ENCODE assay signal across 9 cellular contexts in the genomic region with DNA sequence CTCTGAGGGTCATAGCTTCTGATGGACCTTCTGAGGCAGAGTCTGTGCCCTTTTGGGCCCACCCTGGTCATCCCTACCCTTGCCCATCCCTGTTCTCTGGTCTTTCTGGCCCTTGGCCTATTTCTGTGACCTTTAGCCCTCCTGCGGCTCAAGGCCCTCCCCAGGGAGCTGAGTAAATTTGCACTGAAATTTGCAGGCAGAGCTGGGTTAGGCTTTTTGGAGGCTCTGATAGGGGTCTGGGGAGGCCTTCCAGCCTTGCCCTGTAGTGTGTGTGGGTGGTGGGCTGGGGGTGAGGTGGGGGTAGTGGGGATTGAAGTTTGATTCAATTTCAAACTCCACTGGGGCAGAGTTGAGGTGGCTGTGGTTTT. TPM values are rescaled to one million over a fixed set of nuclear protein-coding genes. Genes with fewer than 3 reads are reported as not detected.
DNase-seq lines count a peak whose midpoint lies in the region; ATAC-seq and TF ChIP-seq lines count a peak whose summit lies in the region.
"Had no signal": no experiment of that assay in that cellular context is flagged by ENCODE, and none has a peak within 500 bp of the region (broad histone marks: within the 10 kb centered on the region; RNA-seq: fewer than 3 reads in every experiment).

No MANE protein-coding gene starts in this region.

- no peaks in the 10 kb centered on the region for H3K27me3 Mint-ChIP-seq in central memory CD8-positive, alpha-beta T cell
- no peaks in the 10 kb centered on the region for H3K27me3 Mint-ChIP-seq in natural killer cell (ENCODE audit: low read depth in 2 of 2)

- peak; percentile 50 to 74 (median 53) for DNase-seq in right cardiac atrium
- DNase-seq in left cardiac atrium: no peak
- DNase-seq in central memory CD8-positive, alpha-beta T cell (ENCODE audit: low spot score in 2 of 2): no peak
- no peak for DNase-seq in natural killer cell
- peak in 1 of 2 donors; percentile 31 for DNase-seq in uterus
- no peak for DNase-seq in SW 1271 (lab: John Stamatoyannopoulos, UW)
- DNase-seq in cerebellum (ENCODE audit: low spot score): no peak
- DNase-seq: mesendoderm had no signal

- intact Hi-C loops in right cardiac atrium (cut with DNase I) (no loop called here), left cardiac atrium (cut with DNase I) (no loop called here), natural killer cell (cut with micrococcal nuclease) (loop anchor here (1.0 kb wide), 1 partner anchor 9 kb away; no protein-coding TSS in a partner anchor), uterus (cut with DNase I; ENCODE audit: low total_unique reads) (no loop called here)

- H3K36me3 Mint-ChIP-seq in central memory CD8-positive, alpha-beta T cell (ENCODE audit: insufficient read depth): peaks cover 49% of the 10 kb centered on the region
- H3K36me3 Mint-ChIP-seq in natural killer cell: no peaks in the 10 kb centered on the region

- peak overlapping the region; percentile 96 for H3K27ac Mint-ChIP-seq in central memory CD8-positive, alpha-beta T cell (ENCODE audit: low read depth)
- peak overlapping the region; percentile 99 for H3K27ac Mint-ChIP-seq in natural killer cell

- H3K27me3 ChIP-seq in right cardiac atrium (ENCODE audit: control insufficient read depth, insufficient read depth) (no peaks in the 10 kb centered on the region), uterus (no peaks in the 10 kb centered on the region)

- TF ChIP-seq POLR2A in uterus (IDR thresholded peaks at IDR 0.05): no peak

- H3K9me3 Mint-ChIP-seq in central memory CD8-positive, alpha-beta T cell: no peaks in the 10 kb centered on the region
- H3K9me3 Mint-ChIP-seq in natural killer cell: no peaks in the 10 kb centered on the region

- H3K9me3 ChIP-seq in right cardiac atrium (ENCODE audit: control insufficient read depth, low read length) (no peaks in the 10 kb centered on the region), uterus (no peaks in the 10 kb centered on the region)

- H3K36me3 ChIP-seq in uterus: no peaks in the 10 kb centered on the region

- H3K4me1 ChIP-seq in right cardiac atrium (ENCODE audit: control insufficient read depth, insufficient read depth, low read length): peaks cover 63% of the 10 kb centered on the region
- H3K4me1 ChIP-seq in uterus: peaks cover 28 to 68% of the 10 kb centered on the region in 2 donors

- H3K4me3 Mint-ChIP-seq in central memory CD8-positive, alpha-beta T cell: peak overlapping the region; percentile 79
- peak overlapping the region; percentile 80 for H3K4me3 Mint-ChIP-seq in natural killer cell

- ATAC-seq in right cardiac atrium (no peak), left cardiac atrium (no peak), natural killer cell (no peak), GM21381 (IDR thresholded peaks at IDR 0.05; ENCODE audit: unreplicated experiment) (no peak)
- no peak for ATAC-seq in central memory CD8-positive, alpha-beta T cell (replicated peaks; ENCODE audit: extremely low read depth, poor library complexity, severe bottlenecking)

- H3K27ac ChIP-seq in right cardiac atrium (ENCODE audit: low read length) (peak overlapping the region; percentile 48), uterus (peak overlapping the region; percentile 83 to 95)

- H3K4me1 Mint-ChIP-seq in central memory CD8-positive, alpha-beta T cell: peaks cover 90% of the 10 kb centered on the region
- H3K4me1 Mint-ChIP-seq in natural killer cell: peaks cover 76 to 85% of the 10 kb centered on the region in 2 donors

- H3K4me3 ChIP-seq in right cardiac atrium (ENCODE audit: low read length) (no peak overlapping the region), uterus (no peak overlapping the region)

- TF ChIP-seq CTCF in natural killer cell (IDR thresholded peaks at IDR 0.05): no peak
- no peak for TF ChIP-seq CTCF in uterus (IDR thresholded peaks at IDR 0.05)

- WGBS in right cardiac atrium: 29% methylated on average over 1 of the region's 1 CpG

RNA-seq across cellular contexts. Expression of a gene that starts 17.8 kb away (rescaled TPM):
- total RNA-seq in right cardiac atrium (10 to 100 TPM; 26.2 to 39.0 (median 29.1) TPM), left cardiac atrium (10 to 100 TPM; 23.3 to 43.8 TPM), natural killer cell (10 to 100 TPM; 75.9 to 94.6 (median 79.1) TPM), uterus (10 to 100 TPM; 18.9 to 80.5 (median 46.3) TPM), cerebellum (4.9 TPM)
- 28.3 TPM for polyA plus RNA-seq in right cardiac atrium

RNA-seq across cellular contexts. Expression of a gene that starts 37.7 kb away (rescaled TPM):
- 1 to 10 TPM in 1 of 4 donors, under 1 TPM in 3; 0.74 to 1.4 (median 0.86) TPM for total RNA-seq in right cardiac atrium
- polyA plus RNA-seq in right cardiac atrium: 0.27 TPM
- total RNA-seq in left cardiac atrium: 1 to 10 TPM; 1.2 to 1.3 TPM
- not detected for total RNA-seq in natural killer cell
- total RNA-seq in uterus: 1 to 10 TPM in 1 of 4 donors, under 1 TPM in 1, not detected in 2; 0.83 to 3.8 TPM
- 0.45 TPM for total RNA-seq in cerebellum

RNA-seq across cellular contexts. Expression of a gene that starts 39.1 kb away (rescaled TPM):
- total RNA-seq in right cardiac atrium (1 to 10 TPM; 1.0 to 1.8 (median 1.3) TPM), left cardiac atrium (1 to 10 TPM; 1.3 to 1.9 TPM), natural killer cell (1 to 10 TPM; 3.4 to 4.9 (median 3.8) TPM), uterus (10 to 100 TPM in 1 of 4 donors, under 1 TPM in 1, not detected in 2; 0.88 to 11.3 TPM), cerebellum (8.5 TPM)
- polyA plus RNA-seq in right cardiac atrium: 0.36 TPM

Comparison
In these comparisons a context has a peak if more than half of its experiments do, and no peak if none do; other contexts are left out.
1. DNase-seq: peak in right cardiac atrium (3 of 3); none in left cardiac atrium (single experiment), central memory CD8-positive, alpha-beta T cell (0 of 2), natural killer cell (single experiment), SW 1271 (0 of 2) and cerebellum (single experiment).